8 cellular contexts compared by ENCODE assay signal in the genomic region with DNA sequence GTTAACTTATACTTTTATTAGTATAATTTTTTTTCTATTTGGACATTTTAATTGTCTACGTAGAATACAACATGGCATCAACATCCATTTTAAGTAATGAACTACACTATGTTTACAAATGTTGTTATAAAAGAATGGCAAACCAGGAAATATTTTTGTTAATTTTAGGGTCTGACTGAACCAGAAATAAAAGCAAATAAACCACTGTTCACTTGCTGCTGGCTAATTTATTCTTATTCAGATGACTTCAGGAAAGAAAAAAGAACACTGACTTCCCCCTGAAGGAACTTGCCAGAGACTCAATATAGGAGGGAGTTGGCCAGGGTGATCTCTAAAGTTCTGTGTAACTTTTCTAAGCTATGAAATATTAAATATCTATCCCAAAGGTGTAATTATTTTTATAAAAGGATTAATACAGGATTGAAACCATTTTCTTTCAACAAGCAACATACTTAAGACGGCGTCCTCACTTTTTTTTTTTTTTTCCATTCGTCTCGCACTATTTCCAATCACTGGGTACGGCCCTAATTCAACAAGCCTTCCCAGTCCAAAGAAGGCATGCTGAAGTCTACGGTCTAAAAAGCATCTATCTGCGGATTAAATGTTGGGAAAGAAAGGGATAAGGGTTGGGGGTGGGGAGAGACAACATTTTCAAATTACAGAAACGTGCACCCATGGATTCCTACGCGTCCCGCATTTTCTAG. TPM values are rescaled to one million over a fixed set of nuclear protein-coding genes. Genes with fewer than 3 reads are reported as not detected.
DNase-seq lines count a peak whose midpoint lies in the region; TF ChIP-seq lines count a peak whose summit lies in the region.

No MANE protein-coding gene starts in this region.

- WGBS in lower leg skin, 2 donors, result 3 to 4% methylated on average over 12 of the region's 12 CpGs

- intact Hi-C loops in ascending aorta (cut with DNase I) (loop anchor here (2.0 to 10.0 kb wide), 6 partner anchors 58 to 1737 kb away; a partner anchor contains a TSS), lower leg skin (cut with DNase I; ENCODE audit: low total_unique reads) (no loop called here)

- H3K4me3 ChIP-seq in ascending aorta, result peak overlapping the region; percentile 91 to 96
- peak overlapping the region; percentile 92 for H3K4me3 ChIP-seq in lower leg skin (ENCODE audit: low read depth, poor library complexity, severe bottlenecking)

- no peak for TF ChIP-seq POLR2A in lower leg skin (IDR thresholded peaks at IDR 0.05)

- no peaks in the 10 kb centered on the region for H3K27me3 ChIP-seq in ascending aorta

- peak overlapping the region; percentile 84 for H3K4me3 Mint-ChIP-seq in activated naive CD4-positive, alpha-beta T cell treated with anti-CD3 and anti-CD28 coated beads, Interleukin-2, amount 10 ng/mL, durations not matched to agents 7 days and 5 days
- H3K4me3 Mint-ChIP-seq in type B pancreatic cell, result peak overlapping the region; percentile 98

- DNase-seq in activated naive CD4-positive, alpha-beta T cell treated with anti-CD3 and anti-CD28 coated beads, Interleukin-2, amount 10 ng/mL, durations not matched to agents 7 days and 5 days, result no peak
- no peak for DNase-seq in activated naive CD4-positive, alpha-beta T cell (lab: John Stamatoyannopoulos, UW)
- no peak for DNase-seq in ascending aorta (ENCODE audit: low spot score in 2 of 2)
- DNase-seq in lower leg skin (ENCODE audit: low spot score in 2 of 2), result no peak
- DNase-seq in type B pancreatic cell (ENCODE audit: extremely low spot score, unreplicated experiment), result no peak
- no peak for DNase-seq in putamen (ENCODE audit: low spot score)
- DNase-seq in stimulated activated CD4-positive, alpha-beta T cell treated with anti-CD3 and anti-CD28 coated beads, Interleukin-2, amount 100 ng/mL, for 48 hours, result no peak
- DNase-seq in GM19240 (ENCODE audit: insufficient read length, low spot score), result no peak

- H3K4me1 ChIP-seq in ascending aorta, result peaks cover 0 to 3% of the 10 kb centered on the region in 2 donors

- H3K27me3 Mint-ChIP-seq in activated naive CD4-positive, alpha-beta T cell treated with anti-CD3 and anti-CD28 coated beads, Interleukin-2, amount 10 ng/mL, durations not matched to agents 7 days and 5 days, result peaks cover 35% of the 10 kb centered on the region
- H3K27me3 Mint-ChIP-seq in type B pancreatic cell, result no peaks in the 10 kb centered on the region

- no peaks in the 10 kb centered on the region for H3K9me3 Mint-ChIP-seq in activated naive CD4-positive, alpha-beta T cell treated with anti-CD3 and anti-CD28 coated beads, Interleukin-2, amount 10 ng/mL, durations not matched to agents 7 days and 5 days
- H3K9me3 Mint-ChIP-seq in type B pancreatic cell, result no peaks in the 10 kb centered on the region

- H3K27ac ChIP-seq in ascending aorta, result peak overlapping the region; percentile 89 to 90

- CTCF ChIA-PET in activated naive CD4-positive, alpha-beta T cell treated with anti-CD3 and anti-CD28 coated beads, Interleukin-2, amount 10 ng/mL, durations not matched to agents 7 days and 5 days (lab: Charles Lee), result no interaction called here

- no peaks in the 10 kb centered on the region for H3K9me3 ChIP-seq in ascending aorta

- H3K27ac Mint-ChIP-seq in activated naive CD4-positive, alpha-beta T cell treated with anti-CD3 and anti-CD28 coated beads, Interleukin-2, amount 10 ng/mL, durations not matched to agents 7 days and 5 days, result peak overlapping the region; percentile 16
- H3K27ac Mint-ChIP-seq in type B pancreatic cell, result peak overlapping the region; percentile 95

- no peaks in the 10 kb centered on the region for H3K36me3 ChIP-seq in ascending aorta

- peaks cover 5% of the 10 kb centered on the region for H3K36me3 Mint-ChIP-seq in activated naive CD4-positive, alpha-beta T cell treated with anti-CD3 and anti-CD28 coated beads, Interleukin-2, amount 10 ng/mL, durations not matched to agents 7 days and 5 days
- no peaks in the 10 kb centered on the region for H3K36me3 Mint-ChIP-seq in type B pancreatic cell

- peaks cover 59% of the 10 kb centered on the region for H3K4me1 Mint-ChIP-seq in activated naive CD4-positive, alpha-beta T cell treated with anti-CD3 and anti-CD28 coated beads, Interleukin-2, amount 10 ng/mL, durations not matched to agents 7 days and 5 days
- peaks cover 28% of the 10 kb centered on the region for H3K4me1 Mint-ChIP-seq in type B pancreatic cell (ENCODE audit: unreplicated experiment)

- TF ChIP-seq CTCF in ascending aorta (IDR thresholded peaks at IDR 0.05) (no peak), lower leg skin (IDR thresholded peaks at IDR 0.05) (no peak), type B pancreatic cell (conservative IDR thresholded peaks at IDR 0.05) (no peak)

RNA-seq across cellular contexts. Expression of a gene that starts 1.1 kb away (rescaled TPM):
- 20.5 TPM for total RNA-seq in ascending aorta
- 10 to 100 TPM; 19.6 to 29.4 (median 25.2) TPM for total RNA-seq in lower leg skin
- total RNA-seq in type B pancreatic cell (ENCODE audit: low replicate concordance), result 29.6 and 33.3 TPM in 2 replicates
